In genomic region chr2:237966250-237966564, GRCh38 we compare ENCODE assay signal across 8 cellular contexts. TPM values are rescaled to one million over a fixed set of nuclear protein-coding genes. Genes with fewer than 3 reads are reported as not detected.
DNase-seq lines count a peak whose midpoint lies in the region; ATAC-seq, FAIRE-seq and TF ChIP-seq lines count a peak whose summit lies in the region.

No MANE protein-coding gene starts in this region.

- H3K27me3 ChIP-seq in BE2C (no peaks in the 10 kb centered on the region), K562 (ENCODE audit: control insufficient read depth in 2 of 2, insufficient read depth in 2 of 2, low read length in 2 of 2) (no peaks in the 10 kb centered on the region), mesenchymal stem cell (ENCODE audit: control insufficient read depth in 1 of 2, insufficient read depth in 1 of 2, low read length in 2 of 2) (no peaks in the 10 kb centered on the region)

- H2AK5ac ChIP-seq in mesenchymal stem cell (ENCODE audit: low read length, severe bottlenecking): no peak overlapping the region

- H3K4ac ChIP-seq in mesenchymal stem cell (ENCODE audit: low read depth in 1 of 2, low read length in 2 of 2): no peak overlapping the region

- H2BK12ac ChIP-seq in mesenchymal stem cell (ENCODE audit: low read length in 2 of 2): peak overlapping the region in 1 of 2 experiments; percentile 25

- no peak for TF ChIP-seq EP300 in K562 (IDR thresholded peaks at IDR 0.05; ENCODE audit: low read length)

- in situ Hi-C loops in K562 (cut with MboI): no loop called here

- CTCF ChIA-PET in K562 (lab: Yijun Ruan, JAX; ENCODE audit: low intra/inter-chr PET ratio): interaction anchor here (0.6 kb wide), 1 partner anchor 49 kb away, joined by 4 read pairs; no protein-coding TSS in a partner anchor

- peak overlapping the region; percentile 74 to 92 for H3K9ac ChIP-seq in K562 (ENCODE audit: insufficient read depth in 1 of 2, low read depth in 2 of 2, low read length in 2 of 2)
- H3K9ac ChIP-seq in mesenchymal stem cell (ENCODE audit: low read length): peak overlapping the region; percentile 75

- H3K4me1 ChIP-seq in BE2C (peaks cover 5% of the 10 kb centered on the region; the same call in 1 of the 2 replicates), K562 (replicated peaks in 1 of 2; ENCODE audit: control insufficient read depth in 2 of 2, insufficient read depth in 2 of 2, low read length in 2 of 2) (peaks cover 37 to 41% of the 10 kb centered on the region in 2 experiments), mesenchymal stem cell (ENCODE audit: control insufficient read depth, insufficient read depth, low read depth, low read length) (peaks cover 18% of the 10 kb centered on the region)

- peak overlapping the region; percentile 98 for H3K27ac ChIP-seq in K562 (ENCODE audit: extremely low read depth, low read depth, low read length)
- peak overlapping the region; percentile 19 for H3K27ac ChIP-seq in mesenchymal stem cell (ENCODE audit: low read length, poor library complexity, severe bottlenecking)

- H2BK5ac ChIP-seq in mesenchymal stem cell (ENCODE audit: low read depth, low read length, poor library complexity, severe bottlenecking): no peak overlapping the region

- no TSS peak for BruUV-seq in K562 (replicated peaks; lab: Mats Ljungman, UMichigan)

- H3K9me1 ChIP-seq in K562 (ENCODE audit: control insufficient read depth, insufficient read depth, low read length): peaks cover 7% of the 10 kb centered on the region

- ATAC-seq in HG02678 (IDR thresholded peaks at IDR 0.05; ENCODE audit: unreplicated experiment): peak; percentile 30
- ATAC-seq in K562: peak; percentile 54
- no peak for ATAC-seq in GM18909 (IDR thresholded peaks at IDR 0.05; ENCODE audit: poor library complexity, unreplicated experiment)
- ATAC-seq in GM21423 (IDR thresholded peaks at IDR 0.05; ENCODE audit: unreplicated experiment): no peak
- no peak for ATAC-seq in GM18867 (IDR thresholded peaks at IDR 0.05; ENCODE audit: unreplicated experiment)
- ATAC-seq in HG03442 (IDR thresholded peaks at IDR 0.05; ENCODE audit: unreplicated experiment): no peak

- no peak overlapping the region for H3K23ac ChIP-seq in mesenchymal stem cell (ENCODE audit: low read length in 2 of 2)

- peaks cover 41% of the 10 kb centered on the region for H3K79me2 ChIP-seq in K562 (ENCODE audit: control insufficient read depth, insufficient read depth, low read length)

- H4K91ac ChIP-seq in mesenchymal stem cell (ENCODE audit: low read length): no peak overlapping the region

- no peaks in the 10 kb centered on the region for H3K9me3 ChIP-seq in BE2C
- H3K9me3 ChIP-seq in K562 (replicated peaks; ENCODE audit: control insufficient read depth, insufficient read depth, low read depth, low read length): peaks cover 18% of the 10 kb centered on the region
- peaks cover 19% of the 10 kb centered on the region for H3K9me3 ChIP-seq in mesenchymal stem cell (ENCODE audit: control insufficient read depth, low read length)

- H3K4me2 ChIP-seq in K562 (ENCODE audit: insufficient read depth, low read length): peak overlapping the region; percentile 72
- H3K4me2 ChIP-seq in mesenchymal stem cell (ENCODE audit: low read length, poor library complexity, severe bottlenecking): peak overlapping the region; percentile 96

- H3K36me3 ChIP-seq in BE2C (no peaks in the 10 kb centered on the region), K562 (ENCODE audit: control insufficient read depth, insufficient read depth, low read length) (peaks cover 14% of the 10 kb centered on the region; the same call in 2 of the 3 replicates), mesenchymal stem cell (ENCODE audit: control insufficient read depth in 1 of 2, insufficient read depth in 2 of 2, low read depth in 1 of 2, low read length in 2 of 2) (peaks cover 0 to 3% of the 10 kb centered on the region in 2 experiments)

- no peak overlapping the region for H2BK15ac ChIP-seq in mesenchymal stem cell (ENCODE audit: low read depth, poor library complexity, severe bottlenecking)

- peak overlapping the region; percentile 79 for H2AFZ ChIP-seq in K562 (ENCODE audit: low read depth, low read length)
- peak overlapping the region; percentile 98 for H2AFZ ChIP-seq in mesenchymal stem cell (ENCODE audit: low read depth, low read length)

- H4K8ac ChIP-seq in mesenchymal stem cell (ENCODE audit: low read length): peak overlapping the region; percentile 64

- H2BK120ac ChIP-seq in mesenchymal stem cell (ENCODE audit: low read depth, low read length): no peak overlapping the region

- TF ChIP-seq CTCF in BE2C (IDR thresholded peaks at IDR 0.05; ENCODE audit: low read depth, low read length): no peak
- TF ChIP-seq CTCF in K562 (IDR thresholded peaks at IDR 0.05 in 2 of 3, conservative IDR thresholded peaks at IDR 0.05 in 1 of 3; ENCODE audit: insufficient read depth in 2 of 3, low read depth in 1 of 3, low read length in 3 of 3): no peak

- POLR2A ChIA-PET in K562 (lab: Yijun Ruan, JAX): no interaction called here

- intact Hi-C loops in K562 (cut with micrococcal nuclease): no loop called here

- FAIRE-seq in K562 (lab: Jason Lieb, UNC): no peak

- peak overlapping the region in 1 of 2 experiments; percentile 86 for H3K14ac ChIP-seq in mesenchymal stem cell (ENCODE audit: low read length in 2 of 2)

- peaks cover 9% of the 10 kb centered on the region for H3K79me1 ChIP-seq in mesenchymal stem cell (replicated peaks; ENCODE audit: low read length, poor library complexity, severe bottlenecking)

- peak overlapping the region in 1 of 2 experiments; percentile 53 for H3K18ac ChIP-seq in mesenchymal stem cell (ENCODE audit: low read depth in 1 of 2, low read length in 2 of 2)

- peaks cover 21% of the 10 kb centered on the region; the same call in 1 of the 2 replicates for H4K20me1 ChIP-seq in K562 (replicated peaks; ENCODE audit: control insufficient read depth, insufficient read depth, low read length)

- H3K4me3 ChIP-seq in BE2C (ENCODE audit: low read depth, low read length): peak overlapping the region; percentile 75
- peak overlapping the region; percentile 79 for H3K4me3 ChIP-seq in K562
- peak overlapping the region; percentile 89 for H3K4me3 ChIP-seq in mesenchymal stem cell (ENCODE audit: insufficient read depth in 1 of 2, low read depth in 1 of 2, low read length in 2 of 2)

- no peak for DNase-seq in BE2C
- DNase-seq in K562 (ENCODE audit: extremely low read depth in 1 of 4, low spot score in 3 of 4): no peak
- DNase-seq in mesenchymal stem cell: no peak

- no peak for TF ChIP-seq RAD21 in K562 (CRISPR knock-in tag; conservative IDR thresholded peaks at IDR 0.05 in 1 of 2, IDR thresholded peaks at IDR 0.05 in 1 of 2)

- 19% methylated on average over 15 of the region's 15 CpGs for WGBS in K562 (ENCODE audit: insufficient coverage, low coverage, missing lambda C conversion rate)
- 28% methylated on average over 15 of the region's 15 CpGs for WGBS in mesenchymal stem cell

- no peak for TF ChIP-seq POLR2A in K562 (conservative IDR thresholded peaks at IDR 0.05)

TF ChIP-seq in K562, 482 proteins besides CTCF, POLR2A, EP300 and RAD21 (continues in another document):
- TF ChIP-seq ZNF133 (CRISPR knock-in tag; IDR thresholded peaks at IDR 0.05): no peak
- no peak for TF ChIP-seq SPI1 (IDR thresholded peaks at IDR 0.05; ENCODE audit: borderline replicate concordance, low read depth, low read length)
- TF ChIP-seq, protein P1, sequence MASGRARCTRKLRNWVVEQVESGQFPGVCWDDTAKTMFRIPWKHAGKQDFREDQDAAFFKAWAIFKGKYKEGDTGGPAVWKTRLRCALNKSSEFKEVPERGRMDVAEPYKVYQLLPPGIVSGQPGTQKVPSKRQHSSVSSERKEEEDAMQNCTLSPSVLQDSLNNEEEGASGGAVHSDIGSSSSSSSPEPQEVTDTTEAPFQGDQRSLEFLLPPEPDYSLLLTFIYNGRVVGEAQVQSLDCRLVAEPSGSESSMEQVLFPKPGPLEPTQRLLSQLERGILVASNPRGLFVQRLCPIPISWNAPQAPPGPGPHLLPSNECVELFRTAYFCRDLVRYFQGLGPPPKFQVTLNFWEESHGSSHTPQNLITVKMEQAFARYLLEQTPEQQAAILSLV (tag; IDR thresholded peaks at IDR 0.05): no peak
- no peak for TF ChIP-seq NCOA4 (IDR thresholded peaks at IDR 0.05; ENCODE audit: partially characterized antibody)
- TF ChIP-seq HNRNPH1 (optimal IDR thresholded peaks at IDR 0.05; ENCODE audit: low read depth, low read length): no peak
- no peak for TF ChIP-seq ZNF184 (CRISPR knock-in tag; IDR thresholded peaks at IDR 0.05)
- no peak for TF ChIP-seq POLR2AphosphoS5 (IDR thresholded peaks at IDR 0.05; ENCODE audit: control insufficient read depth, insufficient read depth, low read depth, low read length)
- no peak for TF ChIP-seq TOE1 (IDR thresholded peaks at IDR 0.05; ENCODE audit: borderline replicate concordance)
- no peak for TF ChIP-seq TOE1 (CRISPR knock-in tag; IDR thresholded peaks at IDR 0.05; ENCODE audit: borderline replicate concordance, low read depth)
- no peak for TF ChIP-seq ZNF431 (CRISPR knock-in tag; IDR thresholded peaks at IDR 0.05)
- 0 out of 2 replicates have a peak, but pooled peaks have one; percentile 57 for TF ChIP-seq NR1H2 (CRISPR knock-in tag; IDR thresholded peaks at IDR 0.05)
- TF ChIP-seq ZKSCAN8 (CRISPR knock-in tag; IDR thresholded peaks at IDR 0.05): no peak
- TF ChIP-seq BRCA1 (IDR thresholded peaks at IDR 0.05): no peak
- TF ChIP-seq BRCA1 (CRISPR knock-in tag; IDR thresholded peaks at IDR 0.05): no peak

RNA-seq across cellular contexts. Expression of gene UBE2F, which starts 0.6 kb away (rescaled TPM):
- polyA plus RNA-seq in BE2C (2012; ENCODE audit: insufficient read depth, insufficient read length, low read depth): 51.8 TPM
- total RNA-seq in K562 (2011; cell fraction: chromatin; rRNA removed; ENCODE audit: low replicate concordance): 51.8 and 53.3 TPM in 2 replicates
- total RNA-seq in K562 (2011; cell fraction: nucleolus; rRNA removed): 34.2 and 44.7 TPM in 2 replicates
- 38.6 and 66.0 TPM in 2 replicates for total RNA-seq in K562 (2011; cell fraction: nucleoplasm; rRNA removed)
- total RNA-seq in K562 (2014; rRNA removed): 44.3 and 54.0 TPM in 2 replicates
- 56.4 and 59.4 TPM in 2 replicates for total RNA-seq in K562 (2014; rRNA removed; fragmentation: Illumina TruSeq; extraction: Trizol)
- total RNA-seq in K562 (2015; rRNA removed; fragmentation: Illumina TruSeq; extraction: Trizol): 42.8 and 50.7 TPM in 2 replicates
- 53.0 and 57.9 TPM in 2 replicates for total RNA-seq in K562 (2021)
- polyA plus RNA-seq in K562 (2011; rRNA removed): 68.5 and 87.1 TPM in 2 replicates
- polyA plus RNA-seq in K562 (2011; cell fraction: cytosol; rRNA removed): 52.0 and 70.8 TPM in 2 replicates
- polyA plus RNA-seq in K562 (2011; cell fraction: nucleus; rRNA removed): 21.9 and 30.1 TPM in 2 replicates
- polyA plus RNA-seq in K562 (2012): 55.3 and 72.7 TPM in 2 replicates
- 82.6 and 88.1 TPM in 2 replicates for polyA plus RNA-seq in K562 (2014; fragmentation: Illumina TruSeq; extraction: Trizol)
- polyA plus RNA-seq in K562 (2014; fragmentation: Nextera tagmentation; extraction: Ambion mirVana): 10 to 100 TPM; 18.1 to 24.9 TPM
- polyA plus RNA-seq in K562 (2014; rRNA removed): 52.9 and 62.2 TPM in 2 replicates
- 36.2 and 36.5 TPM in 2 replicates for polyA minus RNA-seq in K562 (2011; rRNA and poly(A)+ RNA removed)
- 22.9 and 26.1 TPM in 2 replicates for polyA minus RNA-seq in K562 (2011; cell fraction: cytosol; rRNA and poly(A)+ RNA removed)
- polyA minus RNA-seq in K562 (2011; cell fraction: nucleus; rRNA and poly(A)+ RNA removed): 21.5 and 27.3 TPM in 2 replicates
- 39.3 TPM for polyA plus RNA-seq in mesenchymal stem cell (2013, experiment 1 of 2)
- polyA plus RNA-seq in mesenchymal stem cell (2013, experiment 2 of 2): 41.3 TPM

Comparison
In these comparisons a context has a peak if more than half of its experiments do, and no peak if none do; other contexts are left out.
1. ATAC-seq: peak in HG02678 (single experiment) and K562 (single experiment); none in GM18909 (single experiment), GM21423 (single experiment), GM18867 (single experiment) and HG03442 (single experiment).
2. Peak in every context shown above with its lines, with median percentiles within 50 percentile points of each other: H3K4me3 ChIP-seq.